In the genomic region with DNA sequence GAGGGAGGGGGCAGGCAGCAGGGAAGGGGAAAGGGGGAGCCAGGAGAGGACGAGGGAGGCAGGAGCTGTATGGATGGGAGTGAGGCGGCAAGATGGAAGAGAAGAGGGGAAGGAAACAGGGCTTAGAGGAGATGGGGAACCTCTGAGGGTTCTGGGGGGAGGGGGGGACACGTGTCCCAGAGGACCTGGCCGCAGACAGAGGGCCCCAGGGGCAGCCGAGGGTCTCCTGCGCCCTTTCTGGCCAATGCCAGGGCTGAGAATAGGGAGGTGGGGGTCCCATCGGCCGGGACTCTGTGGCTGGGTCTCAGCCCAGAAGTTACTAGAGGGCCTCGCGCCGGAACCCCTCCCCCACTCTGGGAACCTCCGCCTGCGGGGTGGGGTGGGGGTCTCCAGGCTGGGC, we compare ENCODE assay signal across 8 cellular contexts. TPM values are rescaled to one million over a fixed set of nuclear protein-coding genes. Genes with fewer than 3 reads are reported as not detected.
A peak's percentile ranks its signal among the peaks of the same experiment; 100 is the strongest.
DNase-seq lines count a peak whose midpoint lies in the region; ATAC-seq and TF ChIP-seq lines count a peak whose summit lies in the region.
"Not testable (repeated sequence)": the region's sequence is repeated elsewhere in the genome, so short reads cannot be mapped to it uniquely, and the experiment has no call there.

No MANE protein-coding gene starts in this region.

- not testable (repeated sequence) for H3K36me3 Mint-ChIP-seq in Caco-2 (ENCODE audit: insufficient read depth, unreplicated experiment); type B pancreatic cell

- peak overlapping the region; percentile 84 for H4K12ac ChIP-seq in trophoblast cell (ENCODE audit: low read depth, low read length)

- H3K27me3 ChIP-seq in Caco-2 (replicated peaks; ENCODE audit: control insufficient read depth, insufficient read depth, low read length); WERI-Rb-1 (ENCODE audit: insufficient read depth, low read depth, severe bottlenecking); brain microvascular endothelial cell (replicated peaks); left lung; trophoblast cell (ENCODE audit: insufficient read depth, low read length): not testable (repeated sequence)

- not testable (repeated sequence) for TF ChIP-seq CTCF in Caco-2 (IDR thresholded peaks at IDR 0.05; ENCODE audit: insufficient read depth in 1 of 2, low read depth in 1 of 2, low read length in 1 of 2, severe bottlenecking in 1 of 2, unreplicated experiment in 1 of 2); WERI-Rb-1 (IDR thresholded peaks at IDR 0.05; ENCODE audit: low read depth, low read length); brain microvascular endothelial cell (IDR thresholded peaks at IDR 0.05; ENCODE audit: low read depth, low read length, missing control alignments); fibroblast of the aortic adventitia (IDR thresholded peaks at IDR 0.05; ENCODE audit: insufficient read depth, low read length); left lung (IDR thresholded peaks at IDR 0.05); type B pancreatic cell (conservative IDR thresholded peaks at IDR 0.05)

- H3K79me1 ChIP-seq in trophoblast cell (ENCODE audit: low read length): not testable (repeated sequence)

- not testable (repeated sequence) for H3K27ac Mint-ChIP-seq in Caco-2 (ENCODE audit: unreplicated experiment); type B pancreatic cell

- not testable (repeated sequence) for H3K18ac ChIP-seq in trophoblast cell (ENCODE audit: low read length)

- H2BK120ac ChIP-seq in trophoblast cell (ENCODE audit: insufficient read depth, low read length, poor library complexity): not testable (repeated sequence)

- H3K27ac ChIP-seq in WERI-Rb-1: peak overlapping the region; percentile 83
- H3K27ac ChIP-seq in brain microvascular endothelial cell: peak overlapping the region; percentile 51
- not testable (repeated sequence) for H3K27ac ChIP-seq in left lung; trophoblast cell (ENCODE audit: low read depth, low read length)

- H2BK5ac ChIP-seq in trophoblast cell (ENCODE audit: low read depth, low read length, poor library complexity): not testable (repeated sequence)

- not testable (repeated sequence) for H3K79me2 ChIP-seq in trophoblast cell (ENCODE audit: control insufficient read depth, insufficient read depth, low read length, poor library complexity)

- H3K27me3 Mint-ChIP-seq in Caco-2 (ENCODE audit: insufficient read depth, unreplicated experiment); type B pancreatic cell: not testable (repeated sequence)

- in situ Hi-C loops in brain microvascular endothelial cell (cut with HindIII; ENCODE audit: low pct_ligation_motif_present, low sequenced_read_pairs): not testable (repeated sequence)

- intact Hi-C loops in Caco-2 (cut with micrococcal nuclease; ENCODE audit: unreplicated experiment); left lung (cut with DNase I): not testable (repeated sequence)

- not testable (repeated sequence) for H3K23ac ChIP-seq in trophoblast cell (ENCODE audit: low read length)

- H4K91ac ChIP-seq in trophoblast cell (ENCODE audit: low read depth, low read length): peak overlapping the region; percentile 73

- not testable (repeated sequence) for H3K14ac ChIP-seq in trophoblast cell (ENCODE audit: low read length)

- H3K4me2 ChIP-seq in trophoblast cell (ENCODE audit: low read length): peak overlapping the region; percentile 69

- peak; percentile 22 for ATAC-seq in left lung

- H2BK12ac ChIP-seq in trophoblast cell (ENCODE audit: low read length): not testable (repeated sequence)

- H3K4me1 ChIP-seq in Caco-2; left lung; trophoblast cell (ENCODE audit: control insufficient read depth in 1 of 2, insufficient read depth in 2 of 2, low read length in 2 of 2): not testable (repeated sequence)

- POLR2A ChIA-PET in Caco-2 (lab: Charles Lee): not testable (repeated sequence)

- H3K36me3 ChIP-seq in Caco-2 (ENCODE audit: control insufficient read depth, insufficient read depth, low read length); WERI-Rb-1; brain microvascular endothelial cell (replicated peaks); left lung; trophoblast cell (ENCODE audit: control insufficient read depth in 1 of 2, insufficient read depth in 2 of 2, low read length in 2 of 2): not testable (repeated sequence)

- H3K9me3 ChIP-seq in Caco-2; WERI-Rb-1 (ENCODE audit: severe bottlenecking); left lung; trophoblast cell (ENCODE audit: insufficient read depth, low read depth, low read length): not testable (repeated sequence)

- H3K4me3 ChIP-seq in Caco-2 (ENCODE audit: low read depth, low read length) (peak overlapping the region; percentile 33), WERI-Rb-1 (ENCODE audit: low read depth, low read length) (peak overlapping the region; percentile 50), brain microvascular endothelial cell (ENCODE audit: low read depth, low read length) (peak overlapping the region; percentile 51), fibroblast of the aortic adventitia (ENCODE audit: low read depth, low read length) (peak overlapping the region; percentile 33), left lung (peak overlapping the region; percentile 15 to 39), trophoblast cell (ENCODE audit: low read depth, low read length) (peak overlapping the region; percentile 56)

- H2AK5ac ChIP-seq in trophoblast cell (ENCODE audit: low read length): peak overlapping the region; percentile 69

- peak overlapping the region; percentile 59 for H3K4me3 Mint-ChIP-seq in Caco-2 (ENCODE audit: unreplicated experiment)
- peak overlapping the region; percentile 57 for H3K4me3 Mint-ChIP-seq in type B pancreatic cell

- not testable (repeated sequence) for H3K4me1 Mint-ChIP-seq in Caco-2 (ENCODE audit: low read depth, unreplicated experiment); type B pancreatic cell (ENCODE audit: unreplicated experiment)

- H3K9me3 Mint-ChIP-seq in Caco-2 (ENCODE audit: unreplicated experiment); type B pancreatic cell: not testable (repeated sequence)

- H3K4ac ChIP-seq in trophoblast cell (ENCODE audit: low read depth, low read length): not testable (repeated sequence)

- peak overlapping the region; percentile 85 for H4K8ac ChIP-seq in trophoblast cell (ENCODE audit: low read depth, low read length)

- H2AFZ ChIP-seq in trophoblast cell (ENCODE audit: insufficient read depth, low read length, poor library complexity): not testable (repeated sequence)

- not testable (repeated sequence) for DNase-seq in Caco-2; WERI-Rb-1; brain microvascular endothelial cell; fibroblast of the aortic adventitia (ENCODE audit: low read depth); left lung; trophoblast cell; type B pancreatic cell (ENCODE audit: extremely low spot score, unreplicated experiment)
- peak; percentile 11 for DNase-seq in NCI-H1436 (lab: John Stamatoyannopoulos, UW)

- CTCF ChIA-PET in Caco-2 (lab: Charles Lee): not testable (repeated sequence)

- not testable (repeated sequence) for H3K9ac ChIP-seq in trophoblast cell (ENCODE audit: low read length)

- not testable (repeated sequence) for BruUV-seq in Caco-2 (replicated peaks; lab: Mats Ljungman, UMichigan)

- no CpG with 5 or more reads among the region's 13 CpGs for WGBS in trophoblast cell (ENCODE audit: extremely low coverage, insufficient coverage, insufficient read length)

RNA-seq across cellular contexts. Expression of a gene that starts 58.8 kb away (rescaled TPM):
- total RNA-seq in Caco-2 (2022) (31.8 and 33.3 TPM in 2 replicates), fibroblast of the aortic adventitia (ENCODE audit: low replicate concordance) (21.0 and 50.5 TPM in 2 replicates), left lung (10 to 100 TPM; 37.9 to 40.8 TPM), type B pancreatic cell (ENCODE audit: low replicate concordance) (24.3 and 26.2 TPM in 2 replicates)
- 16.1 and 16.6 TPM in 2 replicates for polyA plus RNA-seq in trophoblast cell (2013)
